ENCODE assay signal across 24 cellular contexts in genomic region chr14:90664911-90665695, GRCh38.
DNase-seq lines count a peak whose midpoint lies in the region; ATAC-seq and TF ChIP-seq lines count a peak whose summit lies in the region.
"Had no signal": no experiment of that assay in that cellular context is flagged by ENCODE, and none has a peak within 500 bp of the region (broad histone marks: within the 10 kb centered on the region; RNA-seq: fewer than 3 reads in every experiment).

No MANE protein-coding gene starts in this region.

- H2AFZ ChIP-seq in IMR-90 (replicated peaks; ENCODE audit: low read length, poor library complexity): no peak overlapping the region

- H2AK5ac ChIP-seq in IMR-90 (ENCODE audit: low read depth, low read length): peak overlapping the region; percentile 69; the same call in 1 of the 2 replicates

- H3K18ac ChIP-seq in IMR-90 (ENCODE audit: low read depth, low read length): peak overlapping the region; percentile 5

- no peak for TF ChIP-seq CTCF in IMR-90 (conservative IDR thresholded peaks at IDR 0.05; ENCODE audit: low read depth, low read length)
- no peak for TF ChIP-seq CTCF in retinal pigment epithelial cell (conservative IDR thresholded peaks at IDR 0.05; ENCODE audit: low read depth, low read length)
- no peak for TF ChIP-seq CTCF in A673 (conservative IDR thresholded peaks at IDR 0.05; ENCODE audit: low read depth, low read length)

- no peak for TF ChIP-seq POLR2A in IMR-90 (IDR thresholded peaks at IDR 0.05; ENCODE audit: low read depth, low read length)

- in situ Hi-C loops in IMR-90 (cut with MboI; ENCODE audit: low sequenced_read_pairs): no loop called here

- no peaks in the 10 kb centered on the region for H3K9me3 ChIP-seq in IMR-90 (ENCODE audit: control insufficient read depth, insufficient read depth, low read length)
- no peaks in the 10 kb centered on the region for H3K9me3 ChIP-seq in right cardiac atrium (ENCODE audit: control insufficient read depth, low read length)
- no peaks in the 10 kb centered on the region for H3K9me3 ChIP-seq in A673 (ENCODE audit: low read depth, low read length, poor library complexity, severe bottlenecking)

- peak overlapping the region; percentile 8 for H4K5ac ChIP-seq in IMR-90 (ENCODE audit: low read depth, low read length)

- peak overlapping the region; percentile 13; the same call in 1 of the 2 replicates for H2BK120ac ChIP-seq in IMR-90 (ENCODE audit: low read depth, low read length)

- POLR2A ChIA-PET in IMR-90 (lab: Charles Lee; ENCODE audit: unreplicated experiment): no interaction called here
- POLR2A ChIA-PET in A673 (lab: Charles Lee; ENCODE audit: low non-redundant PET): no interaction called here

- no peak for TF ChIP-seq RAD21 in IMR-90 (IDR thresholded peaks at IDR 0.05; ENCODE audit: low read length)

- ATAC-seq in IMR-90 (ENCODE audit: low read depth) (peak; percentile 66), right cardiac atrium (peak; percentile 46 to 68), HG02852 (IDR thresholded peaks at IDR 0.05; ENCODE audit: unreplicated experiment) (no peak)
- ATAC-seq: activated T-helper 17 cell treated with anti-CD3 and anti-CD28 coated beads, Interleukin-2, amount 50 U/mL, for 72 hours; SK-N-SH treated with all-trans-retinoic acid at 6 μM for 48 hours; stimulated activated naive B cell treated with anti-CD40 and anti-IgM and Interleukin-4, amounts not matched to agents 10 μg/mL and 1 μg/mL and 100 μg/mL, for 72 hours had no signal

- H3K27ac ChIP-seq in IMR-90 (ENCODE audit: insufficient read depth, low read length): peak overlapping the region; percentile 64; the same call in 1 of the 2 replicates
- peak overlapping the region; percentile 60 for H3K27ac ChIP-seq in cingulate gyrus (ENCODE audit: low read depth, low read length)
- peak overlapping the region; percentile 85 for H3K27ac ChIP-seq in right cardiac atrium (ENCODE audit: low read length)
- no peak overlapping the region for H3K27ac ChIP-seq in A673 (ENCODE audit: low read depth, low read length, poor library complexity, severe bottlenecking)
- H3K27ac ChIP-seq: BLaER1 had no signal

- intact Hi-C loops in IMR-90 (cut with micrococcal nuclease) (no loop called here), right cardiac atrium (cut with DNase I) (no loop called here), A673 (cut with micrococcal nuclease; ENCODE audit: unreplicated experiment) (no loop called here)

- 0 out of 2 replicates have a peak, but pooled peaks cover 2% of the 10 kb centered on the region for H4K20me1 ChIP-seq in IMR-90 (ENCODE audit: insufficient read depth, low read length)
- H4K20me1 ChIP-seq: BLaER1 had no signal

- H2BK15ac ChIP-seq in IMR-90 (ENCODE audit: low read depth, low read length): no peak overlapping the region; the same call in 2 of the 3 replicates

- 60% methylated on average over 3 of the region's 8 CpGs; no CpG with 5 or more reads in 1 of the 2 experiments for WGBS in IMR-90 (ENCODE audit: extremely low coverage in 2 of 2, insufficient read length in 1 of 2), 2 experiments
- 48% methylated on average over 8 of the region's 8 CpGs for WGBS in right cardiac atrium

- DNase-seq in IMR-90 (peak; percentile 15), right cardiac atrium (peak in 2 of 3 donors; percentile 44 to 66), retinal pigment epithelial cell (ENCODE audit: low read depth) (peak; percentile 63), A673 (ENCODE audit: low spot score) (no peak), NCI-H1092 (lab: John Stamatoyannopoulos, UW) (no peak), activated gamma-delta T cell treated with Interleukin-2 at 50 U/mL for 16 hours (no peak)
- DNase-seq: activated CD4-positive, alpha-beta memory T cell treated with anti-CD3 and anti-CD28 coated beads for 36 hours; activated CD4-positive, CD25-positive, alpha-beta regulatory T cell treated with anti-CD3 and anti-CD28 coated beads, Interleukin-2, amount 50 U/mL, for 72 hours; aorta; central memory CD4-positive, alpha-beta T cell; DMS53; kidney glomerular epithelial cell; mammary epithelial cell; naive B cell; NCI-H1105 treated with DMSO at 0.1 percent for 48 hours; NCI-H2029 treated with DMSO at 0.1 percent for 48 hours; RPMI8226; stimulated activated naive B cell treated with anti-CD40 and anti-IgM and Interleukin-4, amounts not matched to agents 10 μg/mL and 1 μg/mL and 100 μg/mL, for 72 hours; T-helper 2 cell had no signal

- no peaks in the 10 kb centered on the region for H3K27me3 ChIP-seq in IMR-90 (ENCODE audit: control insufficient read depth, insufficient read depth, low read length)
- no peaks in the 10 kb centered on the region for H3K27me3 ChIP-seq in right cardiac atrium (ENCODE audit: control insufficient read depth, insufficient read depth)
- H3K27me3 ChIP-seq in A673 (replicated peaks; ENCODE audit: insufficient read depth, low read depth, low read length, poor library complexity): no peaks in the 10 kb centered on the region
- H3K27me3 ChIP-seq: BLaER1 had no signal

- no peak overlapping the region for H2AK9ac ChIP-seq in IMR-90 (replicated peaks; ENCODE audit: low read depth, low read length, poor library complexity)

- no peaks in the 10 kb centered on the region for H3K79me1 ChIP-seq in IMR-90 (ENCODE audit: low read depth in 1 of 2, low read length in 2 of 2)

- H3K4me1 ChIP-seq in IMR-90 (ENCODE audit: control insufficient read depth, insufficient read depth, low read length) (peaks cover 8% of the 10 kb centered on the region; the same call in 1 of the 2 replicates), right cardiac atrium (ENCODE audit: control insufficient read depth, insufficient read depth, low read length) (peaks cover 14% of the 10 kb centered on the region), A673 (ENCODE audit: insufficient read depth, low read length, poor library complexity, severe bottlenecking) (no peaks in the 10 kb centered on the region)

- BruUV-seq in IMR-90 (replicated peaks; lab: Mats Ljungman, UMichigan) (no TSS peak), A673 (replicated peaks; lab: Mats Ljungman, UMichigan) (no TSS peak)

- no peaks in the 10 kb centered on the region for H3K9me1 ChIP-seq in IMR-90 (ENCODE audit: insufficient read depth, low read length)

- H3K23ac ChIP-seq in IMR-90 (ENCODE audit: low read depth, low read length): no peak overlapping the region; the same call in 1 of the 2 replicates

- H2BK20ac ChIP-seq in IMR-90 (ENCODE audit: low read depth, low read length): no peak overlapping the region

- dilution Hi-C loops in IMR-90 (cut with HindIII; ENCODE audit: low sequenced_read_pairs, unreplicated experiment): no loop called here

- H3K36me3 ChIP-seq in IMR-90 (ENCODE audit: control insufficient read depth, insufficient read depth, low read length) (no peaks in the 10 kb centered on the region), A673 (ENCODE audit: insufficient read depth, low read length, poor library complexity, severe bottlenecking) (no peaks in the 10 kb centered on the region)

- H2BK5ac ChIP-seq in IMR-90 (ENCODE audit: low read depth, low read length, poor library complexity, severe bottlenecking): peak overlapping the region; percentile 1

- no peak overlapping the region for H3K9ac ChIP-seq in IMR-90 (ENCODE audit: low read depth, low read length)
- H3K9ac ChIP-seq: BLaER1 had no signal

- CTCF ChIA-PET in IMR-90 (lab: Yijun Ruan, JAX): no interaction called here
- CTCF ChIA-PET in A673 (lab: Charles Lee): no interaction called here

- H3K4me3 ChIP-seq in IMR-90 (ENCODE audit: insufficient read depth, low read depth, low read length) (no peak overlapping the region), right cardiac atrium (ENCODE audit: low read length) (no peak overlapping the region), retinal pigment epithelial cell (ENCODE audit: low read length) (no peak overlapping the region), A673 (ENCODE audit: low read depth, low read length, poor library complexity, severe bottlenecking) (no peak overlapping the region)
- H3K4me3 ChIP-seq: BLaER1 had no signal

- H4K91ac ChIP-seq in IMR-90 (ENCODE audit: insufficient read depth, low read depth, low read length): no peak overlapping the region; the same call in 1 of the 2 replicates

- no peak overlapping the region for H3K56ac ChIP-seq in IMR-90 (ENCODE audit: extremely low read depth, insufficient read depth, low read length)

- peak overlapping the region; percentile 20 for H3K4me2 ChIP-seq in IMR-90 (ENCODE audit: low read depth, low read length)
- H3K4me2 ChIP-seq: BLaER1 had no signal

- H3K4ac ChIP-seq in IMR-90 (ENCODE audit: low read depth, low read length): peak overlapping the region; percentile 26

- peak overlapping the region in 1 of 2 experiments; percentile 27; a peak in 1 of 4 replicates for H4K8ac ChIP-seq in IMR-90 (ENCODE audit: low read depth in 2 of 2, low read length in 2 of 2)

- peak overlapping the region; percentile 69; the same call in 1 of the 2 replicates for H3K14ac ChIP-seq in IMR-90 (replicated peaks; ENCODE audit: low read depth, low read length)

TF ChIP-seq in IMR-90, 13 proteins besides CTCF, POLR2A, EP300 and RAD21:
- TF ChIP-seq MAZ (IDR thresholded peaks at IDR 0.05; ENCODE audit: borderline replicate concordance, low read depth, low read length) (no peak), MXI1 (IDR thresholded peaks at IDR 0.05; ENCODE audit: borderline replicate concordance, low read depth, low read length) (no peak), BHLHE40 (IDR thresholded peaks at IDR 0.05; ENCODE audit: low read depth, low read length) (no peak), NFE2L2 (IDR thresholded peaks at IDR 0.05; ENCODE audit: low read depth, low read length) (no peak), SMC3 (IDR thresholded peaks at IDR 0.05; ENCODE audit: low read depth, low read length) (no peak), MAFK (IDR thresholded peaks at IDR 0.05; ENCODE audit: low read depth, low read length) (no peak), CHD1 (IDR thresholded peaks at IDR 0.05; ENCODE audit: low read depth, low read length) (no peak), RCOR1 (IDR thresholded peaks at IDR 0.05; ENCODE audit: insufficient replicate concordance, low read length) (no peak), FOS (IDR thresholded peaks at IDR 0.05; ENCODE audit: low read depth, low read length) (no peak), CEBPB (IDR thresholded peaks at IDR 0.05; ENCODE audit: low read depth, low read length) (no peak), USF2 (IDR thresholded peaks at IDR 0.05; ENCODE audit: low read depth, low read length) (no peak)

Comparison
In these comparisons a context has a peak if more than half of its experiments do, and no peak if none do; other contexts are left out.
1. DNase-seq: peak in IMR-90 (single experiment), right cardiac atrium (2 of 3) and retinal pigment epithelial cell (single experiment); none in A673 (single experiment), NCI-H1092 (single experiment) and activated gamma-delta T cell treated with Interleukin-2 at 50 U/mL for 16 hours (single experiment).